In the genomic region with DNA sequence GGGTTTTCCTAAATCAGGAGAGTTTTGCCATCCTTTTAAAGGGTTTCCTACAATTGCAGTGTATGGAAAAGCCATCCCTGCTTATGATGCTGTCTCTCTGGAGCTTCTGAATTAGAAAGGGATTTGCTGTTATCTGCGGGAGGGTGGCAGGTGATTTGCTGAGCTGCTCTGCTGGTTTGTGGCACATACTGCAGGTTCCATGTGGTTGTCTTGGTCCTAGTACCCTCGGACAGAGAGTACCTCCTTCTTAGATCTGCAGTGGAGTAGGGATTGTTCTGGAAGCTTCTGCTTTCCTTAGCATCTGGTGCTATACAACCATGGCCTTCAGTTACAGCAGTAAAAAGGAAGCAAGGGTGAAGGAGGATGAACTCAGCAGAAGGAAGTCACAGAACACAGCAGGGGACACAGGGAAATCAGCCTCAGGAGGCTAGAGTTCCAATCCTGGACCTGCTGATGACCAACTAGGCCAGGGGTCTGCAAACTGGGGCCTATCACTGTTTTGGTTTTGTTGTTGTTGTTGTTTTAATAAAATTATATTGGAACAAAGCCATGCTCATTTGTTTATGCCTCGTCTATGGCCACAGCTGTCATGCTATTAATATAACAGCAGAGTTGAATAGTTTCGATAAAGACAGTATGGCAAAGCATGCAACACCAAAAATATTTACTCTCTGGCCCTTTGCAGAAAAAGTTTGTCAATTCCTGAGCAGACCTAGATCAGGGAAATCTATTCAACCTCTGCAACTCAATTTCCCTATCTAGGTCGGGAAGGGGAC, we compare ENCODE assay signal across 10 cellular contexts. TPM values are rescaled to one million over a fixed set of nuclear protein-coding genes. Genes with fewer than 3 reads are reported as not detected.
DNase-seq lines count a peak whose midpoint lies in the region; ATAC-seq and TF ChIP-seq lines count a peak whose summit lies in the region.
"Had no signal": no experiment of that assay in that cellular context is flagged by ENCODE, and none has a peak within 500 bp of the region (broad histone marks: within the 10 kb centered on the region; RNA-seq: fewer than 3 reads in every experiment).

No MANE protein-coding gene starts in this region.

- POLR2A ChIA-PET in CD4-positive, alpha-beta memory T cell (lab: Charles Lee; ENCODE audit: partially characterized antibody): interaction anchor here (1.1 to 12.1 kb wide), 3 partner anchors 12 to 26 kb away, joined by 3 to 294 read pairs (median 5); no protein-coding TSS in a partner anchor

- no peaks in the 10 kb centered on the region for H4K20me1 ChIP-seq in MM.1S (ENCODE audit: insufficient read depth, low read length)

- no peaks in the 10 kb centered on the region for H3K79me2 ChIP-seq in MM.1S (ENCODE audit: low read length)

- CTCF ChIA-PET in CD4-positive, alpha-beta memory T cell (lab: Charles Lee; ENCODE audit: partially characterized antibody): interaction anchor here (1.3 to 7.2 kb wide), 6 partner anchors 10 to 129 kb away, joined by 3 to 59 read pairs (median 6); no protein-coding TSS in a partner anchor

- no peaks in the 10 kb centered on the region for H3K9me3 ChIP-seq in CD4-positive, alpha-beta memory T cell (ENCODE audit: control insufficient read depth in 1 of 2, low read length in 2 of 2)
- H3K9me3 ChIP-seq in MM.1S (replicated peaks; ENCODE audit: insufficient read depth, low read length): no peaks in the 10 kb centered on the region
- H3K9me3 ChIP-seq: tibial nerve had no signal

- peak overlapping the region; percentile 61 for H3K4me2 ChIP-seq in MM.1S (ENCODE audit: low read depth, low read length)

- H3K27me3 Mint-ChIP-seq in CD4-positive, alpha-beta memory T cell: no peaks in the 10 kb centered on the region

- H3K9me2 ChIP-seq in MM.1S (replicated peaks; ENCODE audit: insufficient read depth, low read length): no peaks in the 10 kb centered on the region

- no peak for TF ChIP-seq CTCF in MM.1S (IDR thresholded peaks at IDR 0.05; ENCODE audit: low read length)

- H3K4me3 ChIP-seq in CD4-positive, alpha-beta memory T cell (ENCODE audit: low read length in 2 of 2): no peak overlapping the region
- H3K4me3 ChIP-seq in MM.1S (ENCODE audit: low read length): no peak overlapping the region
- H3K4me3 ChIP-seq: tibial nerve had no signal

- H3K27ac ChIP-seq in CD4-positive, alpha-beta memory T cell (ENCODE audit: low read depth, low read length): no peak overlapping the region
- peak overlapping the region; percentile 64 for H3K27ac ChIP-seq in MM.1S (ENCODE audit: low read length)
- H3K27ac ChIP-seq: tibial nerve had no signal

- H3K4me1 Mint-ChIP-seq in CD4-positive, alpha-beta memory T cell: peaks cover 54 to 80% (median 69%) of the 10 kb centered on the region in 4 donors

- H2AFZ ChIP-seq in MM.1S (ENCODE audit: low read length): peak overlapping the region; percentile 75

- DNase-seq in CD4-positive, alpha-beta memory T cell: no peak
- DNase-seq in MM.1S (peak; percentile 49), left ventricle myocardium superior (no peak), NCI-H2029 (lab: John Stamatoyannopoulos, UW) (no peak), islet precursor cell (no peak), HuH-7 (ENCODE audit: low spot score) (no peak), mucosa of gallbladder (ENCODE audit: low spot score) (no peak)
- DNase-seq: NK-92 treated with Interleukin-12 subunit alpha and Interleukin-12 subunit beta, amount 100 ng/mL, for 24 hours had no signal

- peaks cover 62% of the 10 kb centered on the region for H3K4me1 ChIP-seq in CD4-positive, alpha-beta memory T cell (ENCODE audit: insufficient read depth, low read length)
- peaks cover 31% of the 10 kb centered on the region for H3K4me1 ChIP-seq in MM.1S (ENCODE audit: low read length)

- peak overlapping the region; percentile 12; the same call in 1 of the 2 replicates for H3K9ac ChIP-seq in MM.1S (ENCODE audit: low read length)

- no peaks in the 10 kb centered on the region for H3K9me3 Mint-ChIP-seq in CD4-positive, alpha-beta memory T cell

- no peaks in the 10 kb centered on the region for H3K27me3 ChIP-seq in CD4-positive, alpha-beta memory T cell (ENCODE audit: insufficient read depth, low read length)
- H3K27me3 ChIP-seq in MM.1S (replicated peaks; ENCODE audit: insufficient read depth, low read length): no peaks in the 10 kb centered on the region
- H3K27me3 ChIP-seq: tibial nerve had no signal

- ATAC-seq in GM19455 (IDR thresholded peaks at IDR 0.05; ENCODE audit: unreplicated experiment) (peak; percentile 78), left ventricle myocardium superior (peak; percentile 62)

- H3K27ac Mint-ChIP-seq in CD4-positive, alpha-beta memory T cell: peak overlapping the region; percentile 35 to 97 (median 77)

- peak overlapping the region in 5 of 8 donors; percentile 0 to 81 (median 59) for H3K4me3 Mint-ChIP-seq in CD4-positive, alpha-beta memory T cell

- intact Hi-C loops in CD4-positive, alpha-beta memory T cell (cut with micrococcal nuclease): loop anchor here (1.0 to 5.0 kb wide), 2 partner anchors 8 to 38 kb away; partner anchors contain the start of gene STARD5
- intact Hi-C loops in left ventricle myocardium superior (cut with micrococcal nuclease): no loop called here

- no peaks in the 10 kb centered on the region for H3K36me3 ChIP-seq in CD4-positive, alpha-beta memory T cell (ENCODE audit: insufficient read depth, low read length)
- no peaks in the 10 kb centered on the region for H3K36me3 ChIP-seq in MM.1S (replicated peaks; ENCODE audit: insufficient read depth, low read length)

- H3K36me3 Mint-ChIP-seq in CD4-positive, alpha-beta memory T cell: peaks cover 0 to 2% of the 10 kb centered on the region in 2 donors

- 0 out of 2 replicates have a peak, but pooled peaks cover 8% of the 10 kb centered on the region for H3F3A ChIP-seq in MM.1S (ENCODE audit: insufficient read depth, low read length)

RNA-seq across cellular contexts. Expression of gene STARD5, which starts 39.5 kb away (rescaled TPM):
- 1 to 10 TPM; 5.0 to 8.0 TPM for total RNA-seq in CD4-positive, alpha-beta memory T cell
- polyA plus RNA-seq in CD4-positive, alpha-beta memory T cell: 1 to 10 TPM; 1.9 to 3.9 TPM
- total RNA-seq in left ventricle myocardium superior: 1.8 TPM
- total RNA-seq in mucosa of gallbladder: 6.7 TPM
